17 cellular contexts compared by ENCODE assay signal in genomic region chr7:119271147-119271779, GRCh38.
"Had no signal": no experiment of that assay in that cellular context is flagged by ENCODE, and none has a peak within 500 bp of the region (broad histone marks: within the 10 kb centered on the region; RNA-seq: fewer than 3 reads in every experiment).

No MANE protein-coding gene starts in this region.

- H2AFZ ChIP-seq: hepatocyte, parathyroid adenoma had no signal

- ATAC-seq: stimulated activated effector memory CD8-positive, alpha-beta T cell treated with anti-CD3 and anti-CD28 coated beads, Interleukin-12 subunit alpha, Interleukin-12 subunit beta, amount 100 ng/mL, for 72 hours had no signal

- H3K27ac ChIP-seq: brain microvascular endothelial cell, hepatocyte, neutrophil, parathyroid adenoma, vagina had no signal

- H3K9ac ChIP-seq: parathyroid adenoma had no signal

- H3K27me3 ChIP-seq: brain microvascular endothelial cell, hepatocyte, neutrophil, vagina had no signal

- H3K4me1 ChIP-seq: parathyroid adenoma, vagina had no signal

- DNase-seq: activated B cell treated with CpG ODN at 0.5 μM for 24 hours; activated CD4-positive, alpha-beta T cell treated with anti-CD3 and anti-CD28 coated beads, Interleukin-2, amount 10 ng/mL, durations not matched to agents 24 days and 14 days; activated naive CD8-positive, alpha-beta T cell treated with anti-CD3 and anti-CD28 coated beads, Interleukin-2, amount 10 ng/mL, durations not matched to agents 7 days and 5 days; brain microvascular endothelial cell; cortex of kidney; effector CD8-positive, alpha-beta T cell; naive B cell; stimulated activated CD4-positive, alpha-beta T cell treated with anti-CD3 and anti-CD28 coated beads, Interleukin-12 subunit alpha, Interleukin-12 subunit beta, amount 100 ng/mL, for 4 hours; stimulated activated CD4-positive, alpha-beta T cell treated with anti-CD3 and anti-CD28 coated beads, Interleukin-2, amount 100 ng/mL, for 24 hours; T-helper 2 cell had no signal

- FAIRE-seq: keratinocyte had no signal

- H3K27me3 Mint-ChIP-seq: activated B cell treated with CpG ODN at 0.5 μM for 24 hours; activated CD4-positive, alpha-beta T cell treated with anti-CD3 and anti-CD28 coated beads, Interleukin-2, amount 10 ng/mL, durations not matched to agents 24 days and 14 days; activated naive CD8-positive, alpha-beta T cell treated with anti-CD3 and anti-CD28 coated beads, Interleukin-2, amount 10 ng/mL, durations not matched to agents 7 days and 5 days; central memory CD8-positive, alpha-beta T cell; naive B cell had no signal

- H3K79me2 ChIP-seq: hepatocyte, parathyroid adenoma had no signal

- H3K4me2 ChIP-seq: hepatocyte had no signal

- H3K4me3 Mint-ChIP-seq: activated B cell treated with CpG ODN at 0.5 μM for 24 hours; activated CD4-positive, alpha-beta T cell treated with anti-CD3 and anti-CD28 coated beads, Interleukin-2, amount 10 ng/mL, durations not matched to agents 24 days and 14 days; activated naive CD8-positive, alpha-beta T cell treated with anti-CD3 and anti-CD28 coated beads, Interleukin-2, amount 10 ng/mL, durations not matched to agents 7 days and 5 days; central memory CD8-positive, alpha-beta T cell; naive B cell; stimulated activated effector memory CD8-positive, alpha-beta T cell treated with anti-CD3 and anti-CD28 coated beads, Interleukin-12 subunit alpha, Interleukin-12 subunit beta, amount 100 ng/mL, for 72 hours had no signal

- H3K4me1 Mint-ChIP-seq: activated B cell treated with CpG ODN at 0.5 μM for 24 hours; activated CD4-positive, alpha-beta T cell treated with anti-CD3 and anti-CD28 coated beads, Interleukin-2, amount 10 ng/mL, durations not matched to agents 24 days and 14 days; activated naive CD8-positive, alpha-beta T cell treated with anti-CD3 and anti-CD28 coated beads, Interleukin-2, amount 10 ng/mL, durations not matched to agents 7 days and 5 days; central memory CD8-positive, alpha-beta T cell; naive B cell; stimulated activated effector memory CD8-positive, alpha-beta T cell treated with anti-CD3 and anti-CD28 coated beads, Interleukin-12 subunit alpha, Interleukin-12 subunit beta, amount 100 ng/mL, for 72 hours had no signal

- H3K27ac Mint-ChIP-seq: activated B cell treated with CpG ODN at 0.5 μM for 24 hours; activated CD4-positive, alpha-beta T cell treated with anti-CD3 and anti-CD28 coated beads, Interleukin-2, amount 10 ng/mL, durations not matched to agents 24 days and 14 days; activated naive CD8-positive, alpha-beta T cell treated with anti-CD3 and anti-CD28 coated beads, Interleukin-2, amount 10 ng/mL, durations not matched to agents 7 days and 5 days; naive B cell; stimulated activated effector memory CD8-positive, alpha-beta T cell treated with anti-CD3 and anti-CD28 coated beads, Interleukin-12 subunit alpha, Interleukin-12 subunit beta, amount 100 ng/mL, for 72 hours had no signal

- H3K36me3 Mint-ChIP-seq: activated naive CD8-positive, alpha-beta T cell treated with anti-CD3 and anti-CD28 coated beads, Interleukin-2, amount 10 ng/mL, durations not matched to agents 7 days and 5 days; naive B cell; stimulated activated effector memory CD8-positive, alpha-beta T cell treated with anti-CD3 and anti-CD28 coated beads, Interleukin-12 subunit alpha, Interleukin-12 subunit beta, amount 100 ng/mL, for 72 hours had no signal

- H3K9me3 Mint-ChIP-seq: activated B cell treated with CpG ODN at 0.5 μM for 24 hours; activated CD4-positive, alpha-beta T cell treated with anti-CD3 and anti-CD28 coated beads, Interleukin-2, amount 10 ng/mL, durations not matched to agents 24 days and 14 days; activated naive CD8-positive, alpha-beta T cell treated with anti-CD3 and anti-CD28 coated beads, Interleukin-2, amount 10 ng/mL, durations not matched to agents 7 days and 5 days had no signal

- H3K36me3 ChIP-seq: brain microvascular endothelial cell, neutrophil, vagina had no signal

- H3K9me3 ChIP-seq: neutrophil, vagina had no signal

- H3K4me3 ChIP-seq: hepatocyte, vagina had no signal
